Comparison of ENCODE assay signal across 17 cellular contexts in the genomic region with DNA sequence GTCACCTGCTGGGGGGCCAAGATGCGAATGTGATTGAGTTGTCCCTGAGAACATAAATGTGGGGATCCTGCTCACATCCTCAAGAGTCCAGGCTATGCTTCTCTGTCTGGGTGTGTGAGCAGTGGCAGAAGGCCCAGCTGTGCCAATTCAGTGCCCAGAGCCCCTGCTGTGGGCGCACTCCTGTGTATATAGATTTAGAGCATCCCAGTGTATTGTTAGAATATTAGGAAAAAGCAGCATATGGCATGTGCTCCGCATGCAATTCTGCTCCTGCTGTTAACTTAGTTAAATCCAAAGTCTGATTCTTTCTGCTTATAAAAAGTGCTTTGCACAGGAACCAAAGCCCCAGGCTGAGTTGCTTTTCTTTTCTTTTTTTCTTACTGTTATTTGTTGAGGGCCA. TPM values are rescaled to one million over a fixed set of nuclear protein-coding genes. Genes with fewer than 3 reads are reported as not detected.
DNase-seq lines count a peak whose midpoint lies in the region; ATAC-seq and TF ChIP-seq lines count a peak whose summit lies in the region.
"Had no signal": no experiment of that assay in that cellular context is flagged by ENCODE, and none has a peak within 500 bp of the region (broad histone marks: within the 10 kb centered on the region; RNA-seq: fewer than 3 reads in every experiment).

No MANE protein-coding gene starts in this region.

- H3K27ac ChIP-seq in lower lobe of right lung = no peak overlapping the region
- H3K27ac ChIP-seq: 22Rv1, A549, C4-2B had no signal

- ATAC-seq in lower lobe of right lung = no peak
- ATAC-seq: A549 had no signal

- peaks cover 6% of the 10 kb centered on the region for H3K9me3 ChIP-seq in lower lobe of right lung
- H3K9me3 ChIP-seq: A549 had no signal

- intact Hi-C loops in lower lobe of right lung (cut with DNase I) = no loop called here

- H3K4me3 ChIP-seq in lower lobe of right lung = no peak overlapping the region
- H3K4me3 ChIP-seq: A549 had no signal

- DNase-seq in DMS 273 (lab: John Stamatoyannopoulos, UW; ENCODE audit: unreplicated experiment) = peak; percentile 32
- DNase-seq in DMS 273 treated with DMSO at 0.1 percent for 48 hours (lab: John Stamatoyannopoulos, UW) = no peak
- DNase-seq in NCI-H1694 (lab: John Stamatoyannopoulos, UW) = peak; percentile 21
- DNase-seq in NCI-H345 (lab: John Stamatoyannopoulos, UW) = peak; percentile 76
- DNase-seq in cerebellum (ENCODE audit: low spot score) = peak; percentile 53
- no peak for DNase-seq in NCI-H2029 treated with DMSO at 0.1 percent for 48 hours (lab: John Stamatoyannopoulos, UW)
- DNase-seq in lower lobe of right lung = no peak
- DNase-seq: AML-193; CD4-positive, alpha-beta T cell; DMS53; DND-41; EL; H9 had no signal

- TF ChIP-seq CTCF in lower lobe of right lung (IDR thresholded peaks at IDR 0.05) = no peak

- no peaks in the 10 kb centered on the region for H3K27me3 ChIP-seq in lower lobe of right lung (ENCODE audit: low read depth)

- H3K36me3 ChIP-seq in lower lobe of right lung = no peaks in the 10 kb centered on the region

- no peaks in the 10 kb centered on the region for H3K4me1 ChIP-seq in lower lobe of right lung
- H3K4me1 ChIP-seq: A549 had no signal

RNA-seq across cellular contexts. Expression of a gene that starts 37.8 kb away (rescaled TPM):
- total RNA-seq in cerebellum (11.6 TPM), lower lobe of right lung (0.95 TPM)
- total RNA-seq: HT-29 had no signal

Comparison
In these comparisons a context has a peak if more than half of its experiments do, and no peak if none do; other contexts are left out.
1. DNase-seq: peak in DMS 273 (single experiment), NCI-H1694 (single experiment), NCI-H345 (single experiment) and cerebellum (single experiment); none in DMS 273 treated with DMSO at 0.1 percent for 48 hours (single experiment), NCI-H2029 treated with DMSO at 0.1 percent for 48 hours (single experiment) and lower lobe of right lung (single experiment).